ENCODE assay signal across 16 cellular contexts in genomic region chr20:46316984-46317684, GRCh38. TPM values are rescaled to one million over a fixed set of nuclear protein-coding genes. Genes with fewer than 3 reads are reported as not detected.
"Had no signal": no experiment of that assay in that cellular context is flagged by ENCODE, and none has a peak within 500 bp of the region (broad histone marks: within the 10 kb centered on the region; RNA-seq: fewer than 3 reads in every experiment).

No MANE protein-coding gene starts in this region.

- DNase-seq: activated CD4-positive, alpha-beta T cell treated with anti-CD3 and anti-CD28 coated beads, Interleukin-2, amount 10 ng/mL, durations not matched to agents 24 days and 14 days; activated naive CD4-positive, alpha-beta T cell treated with anti-CD3 and anti-CD28 coated beads for 36 hours; colonic mucosa; left lung; mucosa of descending colon; stimulated activated CD4-positive, alpha-beta T cell treated with anti-CD3 and anti-CD28 coated beads, Interleukin-15, amount 100 ng/mL, for 24 hours; stimulated activated CD4-positive, alpha-beta T cell treated with anti-CD3 and anti-CD28 coated beads, Interleukin-4, amount 100 ng/mL, for 24 hours; upper lobe of left lung had no signal

- ATAC-seq: gastroesophageal sphincter; left lung; mucosa of descending colon; natural killer cell treated with Interleukin-12 subunit alpha and Interleukin-12 subunit beta and Interleukin-15 and Interleukin-18, amount 100 ng/mL, for 72 hours had no signal

RNA-seq across cellular contexts. Expression of gene CDH22, which starts 8.8 kb away (rescaled TPM):
- total RNA-seq: activated CD4-positive, alpha-beta T cell treated with anti-CD3 and anti-CD28 coated beads, Interleukin-2, amount 10 ng/mL, durations not matched to agents 24 days and 14 days; activated T-helper 1 cell treated with anti-CD3 and anti-CD28 coated beads, Interleukin-12 subunit alpha, Interleukin-12 subunit beta, Interleukin-2, Interleukin-4 antibody, amounts not matched to agents 30 ng/mL and 10 ng/mL and 1 ng/mL, durations not matched to agents 14 hours and 24 hours and 36 hours; astrocyte; cardiac muscle cell; endothelial cell of umbilical vein; fibroblast of lung; natural killer cell treated with Interleukin-12 subunit alpha and Interleukin-12 subunit beta and Interleukin-15 and Interleukin-18, amount 100 ng/mL, for 72 hours had no signal
- polyA plus RNA-seq: cardiac muscle cell, endothelial cell of umbilical vein, fibroblast of lung, keratinocyte had no signal
